9 cellular contexts compared by ENCODE assay signal in the genomic region with DNA sequence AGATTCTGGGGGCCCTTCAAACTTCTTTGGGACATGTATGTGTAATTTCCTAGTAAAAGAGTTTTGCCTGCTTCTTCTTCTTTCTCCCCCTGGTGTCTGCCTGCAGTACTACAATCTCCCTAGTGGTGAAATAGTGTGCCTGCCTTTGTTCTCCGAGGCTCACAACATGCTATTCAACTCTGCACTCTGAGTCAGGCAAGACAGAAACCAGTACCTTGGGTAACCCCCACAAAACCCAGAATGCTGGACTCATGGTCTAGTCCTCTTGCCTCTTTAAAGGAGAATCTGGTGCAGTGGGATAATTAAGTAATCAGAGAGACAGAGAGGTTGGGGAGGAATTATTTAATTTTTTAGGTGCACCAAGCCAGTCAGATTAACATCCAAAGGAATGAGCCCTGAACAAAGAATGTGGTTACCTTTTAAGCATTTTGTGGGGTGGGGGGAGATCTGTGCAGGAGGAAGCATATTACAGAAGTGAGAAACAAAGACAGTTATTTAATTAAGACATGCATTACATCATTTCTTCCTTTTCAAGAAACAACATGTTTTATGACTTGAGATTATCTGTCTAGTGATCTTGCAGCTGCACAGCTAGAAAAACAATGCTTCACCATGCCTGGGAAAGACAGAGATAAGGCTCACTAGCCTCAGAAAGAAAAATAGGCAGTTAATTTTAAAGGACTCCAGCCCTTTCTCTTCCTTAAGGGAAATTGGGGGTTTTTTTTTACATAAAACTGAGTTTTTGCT. TPM values are rescaled to one million over a fixed set of nuclear protein-coding genes. Genes with fewer than 3 reads are reported as not detected.
DNase-seq lines count a peak whose midpoint lies in the region; ATAC-seq and TF ChIP-seq lines count a peak whose summit lies in the region.
"Had no signal": no experiment of that assay in that cellular context is flagged by ENCODE, and none has a peak within 500 bp of the region (broad histone marks: within the 10 kb centered on the region; RNA-seq: fewer than 3 reads in every experiment).

No MANE protein-coding gene starts in this region.

- H3K9me3 ChIP-seq in esophagus muscularis mucosa: no peaks in the 10 kb centered on the region
- no peaks in the 10 kb centered on the region for H3K9me3 ChIP-seq in upper lobe of right lung

- intact Hi-C loops in esophagus muscularis mucosa (cut with DNase I): loop anchor here (10.0 kb wide), 1 partner anchor 369 kb away; no protein-coding TSS in a partner anchor
- intact Hi-C loops in upper lobe of right lung (cut with DNase I): no loop called here

- no peaks in the 10 kb centered on the region for H3K36me3 Mint-ChIP-seq in neural crest cell (ENCODE audit: low read depth)

- TF ChIP-seq CTCF in AG10803 (conservative IDR thresholded peaks at IDR 0.05; ENCODE audit: low read length) (peak; percentile 88), esophagus muscularis mucosa (IDR thresholded peaks at IDR 0.05) (peak; percentile 69 to 89 (median 77)), neural crest cell (conservative IDR thresholded peaks at IDR 0.05) (peak; percentile 82), upper lobe of right lung (IDR thresholded peaks at IDR 0.05) (peak; percentile 73)

- TF ChIP-seq EP300 in esophagus muscularis mucosa (IDR thresholded peaks at IDR 0.05): no peak

- H3K4me3 ChIP-seq in AG10803 (ENCODE audit: low read length): no peak overlapping the region
- no peak overlapping the region for H3K4me3 ChIP-seq in esophagus muscularis mucosa
- no peak overlapping the region for H3K4me3 ChIP-seq in upper lobe of right lung

- H3K9me3 Mint-ChIP-seq in neural crest cell: peaks cover 5% of the 10 kb centered on the region
- H3K9me3 Mint-ChIP-seq: IgD-negative memory B cell had no signal

- H3K27me3 Mint-ChIP-seq in neural crest cell (ENCODE audit: low read depth): no peaks in the 10 kb centered on the region

- H3K27ac Mint-ChIP-seq in neural crest cell (ENCODE audit: unreplicated experiment): no peak overlapping the region

- H3K27me3 ChIP-seq in esophagus muscularis mucosa (no peaks in the 10 kb centered on the region), upper lobe of right lung (no peaks in the 10 kb centered on the region)

- H3K36me3 ChIP-seq in esophagus muscularis mucosa (no peaks in the 10 kb centered on the region), upper lobe of right lung (no peaks in the 10 kb centered on the region)

- peak; percentile 93 for ATAC-seq in GM18519 (IDR thresholded peaks at IDR 0.05; ENCODE audit: low FRiP score, unreplicated experiment)
- ATAC-seq in HG03108 (IDR thresholded peaks at IDR 0.05; ENCODE audit: unreplicated experiment): peak; percentile 84
- peak; percentile 92 for ATAC-seq in upper lobe of right lung

- DNase-seq in AG10803 (ENCODE audit: low read depth): peak; percentile 36
- peak; percentile 4 for DNase-seq in NCI-H748 treated with DMSO at 0.1 percent for 48 hours (lab: John Stamatoyannopoulos, UW)
- DNase-seq in activated CD8-positive, alpha-beta memory T cell treated with anti-CD3 and anti-CD28 coated beads for 4 hours (ENCODE audit: low read depth in 2 of 2): peak; percentile 5 to 14
- DNase-seq in esophagus muscularis mucosa (ENCODE audit: extremely low spot score): no peak
- peak; percentile 72 for DNase-seq in neural crest cell (ENCODE audit: low read depth, low spot score)
- no peak for DNase-seq in upper lobe of right lung

- no peak overlapping the region for H3K4me3 Mint-ChIP-seq in neural crest cell

- H3K4me1 ChIP-seq in esophagus muscularis mucosa: no peaks in the 10 kb centered on the region
- no peaks in the 10 kb centered on the region for H3K4me1 ChIP-seq in upper lobe of right lung

- TF ChIP-seq POLR2A in esophagus muscularis mucosa (IDR thresholded peaks at IDR 0.05; ENCODE audit: low read depth): no peak

- H3K4me1 Mint-ChIP-seq in neural crest cell: peaks cover 4% of the 10 kb centered on the region
- H3K4me1 Mint-ChIP-seq: IgD-negative memory B cell had no signal

- H3K27ac ChIP-seq in esophagus muscularis mucosa (replicated peaks in 1 of 4) (no peak overlapping the region), upper lobe of right lung (no peak overlapping the region)

- WGBS in esophagus muscularis mucosa: 8% methylated on average over 1 of the region's 1 CpG

RNA-seq across cellular contexts. Expression of a gene that starts 11.0 kb away (rescaled TPM):
- total RNA-seq in esophagus muscularis mucosa: 100 to 1,000 TPM in 1 of 4 donors, 10 to 100 TPM in 3; 47.4 to 143 (median 58.3) TPM
- not detected in 2 replicates for total RNA-seq in neural crest cell
- total RNA-seq in upper lobe of right lung: 112 TPM

RNA-seq across cellular contexts. Expression of a gene that starts 49.1 kb away (rescaled TPM):
- total RNA-seq in esophagus muscularis mucosa (1 to 10 TPM in 3 of 4 donors, under 1 TPM in 1; 0.91 to 7.9 (median 2.8) TPM), neural crest cell (0.27 and 0.28 TPM in 2 replicates), upper lobe of right lung (3.0 TPM)

Comparison
In these comparisons a context has a peak if more than half of its experiments do, and no peak if none do; other contexts are left out.
1. DNase-seq: peak in AG10803 (single experiment), NCI-H748 treated with DMSO at 0.1 percent for 48 hours (single experiment), activated CD8-positive, alpha-beta memory T cell treated with anti-CD3 and anti-CD28 coated beads for 4 hours (2 of 2) and neural crest cell (single experiment); none in esophagus muscularis mucosa (single experiment) and upper lobe of right lung (single experiment).
2. RNA of a gene that starts 11.0 kb away (total RNA-seq): 112 TPM in upper lobe of right lung (single experiment) and 47.4 to 143 TPM in esophagus muscularis mucosa; not detected in neural crest cell; every median in the first group is over 10 times any median in the second.
3. Peak in every context shown above with its lines, with median percentiles within 50 percentile points of each other: CTCF ChIP-seq and ATAC-seq.